9 cellular contexts compared by ENCODE assay signal in genomic region chr17:78789149-78789662, GRCh38. TPM values are rescaled to one million over a fixed set of nuclear protein-coding genes. Genes with fewer than 3 reads are reported as not detected.
DNase-seq lines count a peak whose midpoint lies in the region; ATAC-seq, FAIRE-seq and TF ChIP-seq lines count a peak whose summit lies in the region.
"Had no signal": no experiment of that assay in that cellular context is flagged by ENCODE, and none has a peak within 500 bp of the region (broad histone marks: within the 10 kb centered on the region; RNA-seq: fewer than 3 reads in every experiment).

No MANE protein-coding gene starts in this region.

- POLR2A ChIA-PET in activated CD4-positive, alpha-beta memory T cell treated with anti-CD3 and anti-CD28 coated beads for 36 hours (lab: Charles Lee) = interaction anchor here (0.5 to 2.4 kb wide), 5 partner anchors 9 to 409 kb away, joined by 3 to 7 read pairs (median 4); no protein-coding TSS in a partner anchor

- no peak overlapping the region for H3K4me3 ChIP-seq in heart left ventricle
- H3K4me3 ChIP-seq: GM12878 had no signal

- 65 to 79% (median 72%) methylated on average over 5 of the region's 5 CpGs for WGBS in heart left ventricle, 4 donors

- no peaks in the 10 kb centered on the region for H3K27me3 ChIP-seq in heart left ventricle

- FAIRE-seq in GM12892 (lab: Jason Lieb, UNC) = no peak
- FAIRE-seq: GM12878 had no signal

- H3K27ac Mint-ChIP-seq in activated CD4-positive, alpha-beta memory T cell treated with anti-CD3 and anti-CD28 coated beads for 36 hours = peak overlapping the region; percentile 74
- peak overlapping the region in 1 of 2 donors; percentile 86 for H3K27ac Mint-ChIP-seq in stimulated activated naive CD8-positive, alpha-beta T cell treated with anti-CD3 and anti-CD28 coated beads, Interleukin-15, amount 100 ng/mL, for 72 hours

- peaks cover 25% of the 10 kb centered on the region for H3K36me3 Mint-ChIP-seq in activated CD4-positive, alpha-beta memory T cell treated with anti-CD3 and anti-CD28 coated beads for 36 hours

- H3K27me3 Mint-ChIP-seq in activated CD4-positive, alpha-beta memory T cell treated with anti-CD3 and anti-CD28 coated beads for 36 hours = no peaks in the 10 kb centered on the region
- H3K27me3 Mint-ChIP-seq in stimulated activated naive CD8-positive, alpha-beta T cell treated with anti-CD3 and anti-CD28 coated beads, Interleukin-15, amount 100 ng/mL, for 72 hours = no peaks in the 10 kb centered on the region

- no peak for TF ChIP-seq POLR2A in heart left ventricle (IDR thresholded peaks at IDR 0.05)
- no peak for TF ChIP-seq POLR2A in GM12892 (IDR thresholded peaks at IDR 0.05; ENCODE audit: low read depth, low read length)

- H3K4me1 Mint-ChIP-seq in activated CD4-positive, alpha-beta memory T cell treated with anti-CD3 and anti-CD28 coated beads for 36 hours (ENCODE audit: low read depth) = peaks cover 62% of the 10 kb centered on the region
- peaks cover 82% of the 10 kb centered on the region for H3K4me1 Mint-ChIP-seq in stimulated activated naive CD8-positive, alpha-beta T cell treated with anti-CD3 and anti-CD28 coated beads, Interleukin-15, amount 100 ng/mL, for 72 hours

- H3K9me3 ChIP-seq in heart left ventricle = no peaks in the 10 kb centered on the region

- peaks cover 0 to 43% (median 30%) of the 10 kb centered on the region in 12 donors for H3K4me1 ChIP-seq in heart left ventricle

- peak overlapping the region in 10 of 12 donors; percentile 25 to 76 (median 48) for H3K27ac ChIP-seq in heart left ventricle

- intact Hi-C loops in activated CD4-positive, alpha-beta memory T cell treated with anti-CD3 and anti-CD28 coated beads for 36 hours (cut with micrococcal nuclease) = no loop called here
- intact Hi-C loops in heart left ventricle (cut with DNase I) = loop anchor here in 1 of 10 donors (10.0 kb wide), 1 partner anchor 74 kb away; no protein-coding TSS in a partner anchor

- ATAC-seq in heart left ventricle = peak; percentile 5 to 37 (median 14)
- ATAC-seq in stimulated activated naive CD8-positive, alpha-beta T cell treated with anti-CD3 and anti-CD28 coated beads, Interleukin-15, amount 100 ng/mL, for 72 hours = peak; percentile 54
- ATAC-seq: GM12878 had no signal

- in situ Hi-C loops in GM13977 (cut with MboI; ENCODE audit: low pct_unique_long_range_greater_than_20kb, low sequenced_read_pairs, unreplicated experiment) = no loop called here

- H3K36me3 ChIP-seq in heart left ventricle = peaks cover 0 to 12% (median 9%) of the 10 kb centered on the region in 9 donors

- DNase-seq in NCI-H2227 (lab: John Stamatoyannopoulos, UW; ENCODE audit: unreplicated experiment) (peak; percentile 25), NCI-H2227 treated with DMSO at 0.1 percent for 48 hours (lab: John Stamatoyannopoulos, UW) (no peak), heart left ventricle (no peak), GM13977 (ENCODE audit: low spot score) (no peak), GM12892 (ENCODE audit: insufficient read length) (no peak)
- no peak for DNase-seq in activated CD4-positive, alpha-beta memory T cell treated with anti-CD3 and anti-CD28 coated beads for 36 hours
- DNase-seq in stimulated activated naive CD8-positive, alpha-beta T cell treated with anti-CD3 and anti-CD28 coated beads, Interleukin-15, amount 100 ng/mL, for 72 hours = no peak
- DNase-seq in activated effector memory CD4-positive, alpha-beta T cell treated with Interleukin-2 at 50 U/mL for 16 hours = no peak

- H3K9me3 Mint-ChIP-seq in activated CD4-positive, alpha-beta memory T cell treated with anti-CD3 and anti-CD28 coated beads for 36 hours = no peaks in the 10 kb centered on the region
- no peaks in the 10 kb centered on the region for H3K9me3 Mint-ChIP-seq in stimulated activated naive CD8-positive, alpha-beta T cell treated with anti-CD3 and anti-CD28 coated beads, Interleukin-15, amount 100 ng/mL, for 72 hours

- TF ChIP-seq CTCF in heart left ventricle (IDR thresholded peaks at IDR 0.05) = no peak
- TF ChIP-seq CTCF in GM13977 (IDR thresholded peaks at IDR 0.05; ENCODE audit: extremely low read depth, insufficient read depth, missing control alignments) = no peak

- H3K4me3 Mint-ChIP-seq in activated CD4-positive, alpha-beta memory T cell treated with anti-CD3 and anti-CD28 coated beads for 36 hours = no peak overlapping the region
- H3K4me3 Mint-ChIP-seq in stimulated activated naive CD8-positive, alpha-beta T cell treated with anti-CD3 and anti-CD28 coated beads, Interleukin-15, amount 100 ng/mL, for 72 hours = peak overlapping the region in 1 of 2 donors; percentile 33

- CTCF ChIA-PET in activated CD4-positive, alpha-beta memory T cell treated with anti-CD3 and anti-CD28 coated beads for 36 hours (lab: Charles Lee) = interaction anchor here (0.9 to 2.3 kb wide), 3 partner anchors 10 to 292 kb away, joined by 3 to 8 read pairs (median 3); no protein-coding TSS in a partner anchor

RNA-seq across cellular contexts. Expression of gene CYTH1, which starts 7.1 kb away (rescaled TPM):
- 100 to 1,000 TPM; 184 to 204 TPM for total RNA-seq in activated CD4-positive, alpha-beta memory T cell treated with anti-CD3 and anti-CD28 coated beads for 36 hours
- total RNA-seq in heart left ventricle = 10 to 100 TPM; 27.2 to 59.1 (median 31.2) TPM
- polyA plus RNA-seq in heart left ventricle = 10 to 100 TPM; 20.0 to 28.1 TPM
- polyA plus RNA-seq in GM12892 (2012; ENCODE audit: missing spikeins) = 182 TPM

RNA-seq across cellular contexts. Expression of gene USP36, which starts 51.4 kb away (rescaled TPM):
- 10 to 100 TPM; 71.2 to 74.3 TPM for total RNA-seq in activated CD4-positive, alpha-beta memory T cell treated with anti-CD3 and anti-CD28 coated beads for 36 hours
- total RNA-seq in heart left ventricle = 10 to 100 TPM; 14.0 to 40.9 (median 21.0) TPM
- polyA plus RNA-seq in heart left ventricle = 10 to 100 TPM; 11.7 to 18.3 TPM
- 38.1 TPM for polyA plus RNA-seq in GM12892 (2012; ENCODE audit: missing spikeins)
